30 cellular contexts compared by ENCODE assay signal in genomic region chr13:50459658-50460057, GRCh38.
"Had no signal": no experiment of that assay in that cellular context is flagged by ENCODE, and none has a peak within 500 bp of the region (broad histone marks: within the 10 kb centered on the region; RNA-seq: fewer than 3 reads in every experiment).

No MANE protein-coding gene starts in this region.

- H3K4me1 ChIP-seq: ascending aorta had no signal

- H3K9me3 ChIP-seq: ascending aorta had no signal

- DNase-seq: activated CD4-positive, alpha-beta memory T cell treated with anti-CD3 and anti-CD28 coated beads, Interleukin-2, amount 10 ng/mL, durations not matched to agents 7 days and 5 days; activated CD4-positive, alpha-beta T cell treated with anti-CD3 and anti-CD28 coated beads for 1 hour; activated CD4-positive, alpha-beta T cell treated with anti-CD3 and anti-CD28 coated beads for 36 hours; activated CD4-positive, alpha-beta T cell treated with anti-CD3 and anti-CD28 coated beads for 48 hours; activated CD4-positive, alpha-beta T cell treated with anti-CD3 and anti-CD28 coated beads, Interleukin-2, amount 10 ng/mL, durations not matched to agents 7 days and 5 days; activated CD4-positive, alpha-beta T cell treated with anti-CD3 and anti-CD28 coated beads, Interleukin-2, amount 50 U/mL, for 48 hours; activated CD4-positive, CD25-positive, alpha-beta regulatory T cell; activated CD8-positive, alpha-beta memory T cell treated with anti-CD3 and anti-CD28 coated beads for 24 hours; activated CD8-positive, alpha-beta memory T cell treated with anti-CD3 and anti-CD28 coated beads, Interleukin-2, amount 10 ng/mL, durations not matched to agents 7 days and 5 days; activated CD8-positive, alpha-beta memory T cell treated with anti-CD3 and anti-CD28 coated beads, Interleukin-2, amount 50 U/mL, for 48 hours; activated CD8-positive, alpha-beta T cell treated with anti-CD3 and anti-CD28 coated beads, Interleukin-2, amount 10 ng/mL, durations not matched to agents 7 days and 5 days; activated effector memory CD4-positive, alpha-beta T cell treated with Interleukin-2 at 50 U/mL for 16 hours; activated gamma-delta T cell; activated naive CD4-positive, alpha-beta T cell treated with anti-CD3 and anti-CD28 coated beads, Interleukin-2, amount 10 ng/mL, durations not matched to agents 7 days and 5 days; activated naive CD4-positive, alpha-beta T cell treated with Interleukin-2 at 50 U/mL for 16 hours; activated naive CD8-positive, alpha-beta T cell treated with anti-CD3 and anti-CD28 coated beads, Interleukin-2, amount 10 ng/mL, durations not matched to agents 7 days and 5 days; activated naive CD8-positive, alpha-beta T cell treated with anti-CD3 and anti-CD28 coated beads, Interleukin-2, amount 50 U/mL, for 24 hours; activated T-cell treated with anti-CD3 and anti-CD28 coated beads, Interleukin-2, amount 50 U/mL, for 24 hours; activated T-cell treated with anti-CD3 and anti-CD28 coated beads, Interleukin-2, amount 50 U/mL, for 48 hours; amygdala; anterior cingulate cortex; central memory CD4-positive, alpha-beta T cell; T-helper 2 cell; T-helper 9 cell; WERI-Rb-1 had no signal

- H3K4me3 ChIP-seq: ascending aorta had no signal

- H3K27me3 ChIP-seq: ascending aorta had no signal

- ATAC-seq: activated CD4-positive, alpha-beta T cell treated with anti-CD3 and anti-CD28 coated beads for 36 hours; activated CD4-positive, CD25-positive, alpha-beta regulatory T cell treated with anti-CD3 and anti-CD28 coated beads, Interleukin-2, amount 50 U/mL, for 24 hours; activated CD8-positive, alpha-beta memory T cell treated with anti-CD3 and anti-CD28 coated beads, Interleukin-2, amount 10 ng/mL, durations not matched to agents 7 days and 5 days; activated CD8-positive, alpha-beta T cell treated with anti-CD3 and anti-CD28 coated beads, Interleukin-2, amount 10 ng/mL, durations not matched to agents 7 days and 5 days; activated naive CD8-positive, alpha-beta T cell treated with anti-CD3 and anti-CD28 coated beads, Interleukin-2, amount 50 U/mL, for 24 hours; WTC11 had no signal

- FAIRE-seq: colon, TTC549 had no signal

- H3K36me3 ChIP-seq: ascending aorta, WERI-Rb-1 had no signal

- H3K27ac ChIP-seq: ascending aorta, WERI-Rb-1 had no signal
